1 cellular context compared by ENCODE assay signal in genomic region chr20:5452286-5452685, GRCh38.
DNase-seq lines count a peak whose midpoint lies in the region; TF ChIP-seq lines count a peak whose summit lies in the region.
"Not testable (repeated sequence)": the region's sequence is repeated elsewhere in the genome, so short reads cannot be mapped to it uniquely, and the experiment has no call there.

No MANE protein-coding gene starts in this region.

- whole genome bisulfite sequencing in thyroid gland, 2 donors, result 42 to 65% methylated on average over 16 to 21 of the region's 26 CpGs

- not testable (repeated sequence) for TF ChIP-seq CTCF in thyroid gland (IDR thresholded peaks at IDR 0.05)

- H3K27me3 ChIP-seq in thyroid gland, result not testable (repeated sequence)

- not testable (repeated sequence) for H3K4me1 ChIP-seq in thyroid gland

- not testable (repeated sequence) for H3K36me3 ChIP-seq in thyroid gland

- intact Hi-C loops in thyroid gland (cut with DNase I), result not testable (repeated sequence)

- DNase-seq in thyroid gland, result peak; percentile 59 to 88

- H3K27ac ChIP-seq in thyroid gland, result not testable (repeated sequence)

- not testable (repeated sequence) for TF ChIP-seq POLR2A in thyroid gland (IDR thresholded peaks at IDR 0.05)

- H3K9me3 ChIP-seq in thyroid gland, result not testable (repeated sequence)

- H3K4me3 ChIP-seq in thyroid gland (replicated peaks in 1 of 3), result not testable (repeated sequence)
